In genomic region chr5:173317091-173317685, GRCh38 we compare ENCODE assay signal across 28 cellular contexts. TPM values are rescaled to one million over a fixed set of nuclear protein-coding genes. Genes with fewer than 3 reads are reported as not detected.
DNase-seq lines count a peak whose midpoint lies in the region; ATAC-seq, FAIRE-seq and TF ChIP-seq lines count a peak whose summit lies in the region.
"Had no signal": no experiment of that assay in that cellular context is flagged by ENCODE, and none has a peak within 500 bp of the region (broad histone marks: within the 10 kb centered on the region; RNA-seq: fewer than 3 reads in every experiment).

No MANE protein-coding gene starts in this region.

- H3K27ac ChIP-seq in C4-2B (peak overlapping the region; percentile 66; the same call in 1 of the 2 replicates), PC-3 (ENCODE audit: low read length) (no peak overlapping the region), pancreas (peak overlapping the region in 3 of 4 donors; percentile 0 to 51 (median 27))
- H3K27ac ChIP-seq: ascending aorta, ovary had no signal

- peak overlapping the region; percentile 100 for H3K27ac Mint-ChIP-seq in chondrocyte (ENCODE audit: unreplicated experiment)
- H3K27ac Mint-ChIP-seq: activated CD4-positive, alpha-beta T cell treated with anti-CD3 and anti-CD28 coated beads for 36 hours; activated naive CD4-positive, alpha-beta T cell treated with anti-CD3 and anti-CD28 coated beads, Interleukin-2, amount 50 U/mL, for 24 hours; CD4-positive, alpha-beta T cell had no signal

- H3K79me2 ChIP-seq in PC-3 (ENCODE audit: low read length), result no peaks in the 10 kb centered on the region

- ATAC-seq in PC-3 (no peak), pancreas (peak in 2 of 4 donors; percentile 6 to 9), HG03439 (IDR thresholded peaks at IDR 0.05; ENCODE audit: unreplicated experiment) (no peak), GM19035 (IDR thresholded peaks at IDR 0.05; ENCODE audit: unreplicated experiment) (no peak), HG03196 (IDR thresholded peaks at IDR 0.05; ENCODE audit: unreplicated experiment) (no peak)
- ATAC-seq: activated CD4-positive, alpha-beta T cell treated with anti-CD3 and anti-CD28 coated beads for 36 hours; foreskin keratinocyte had no signal

- H3K27me3 ChIP-seq in PC-3 (ENCODE audit: low read length) (no peaks in the 10 kb centered on the region), pancreas (no peaks in the 10 kb centered on the region)
- H3K27me3 ChIP-seq: ascending aorta, foreskin keratinocyte, ovary, right atrium auricular region, vagina had no signal

- no peak for TF ChIP-seq CTCF in C4-2B (conservative IDR thresholded peaks at IDR 0.05)
- no peak for TF ChIP-seq CTCF in PC-3 (conservative IDR thresholded peaks at IDR 0.05; ENCODE audit: low read depth, low read length)
- TF ChIP-seq CTCF in chondrocyte (IDR thresholded peaks at IDR 0.05), result no peak
- no peak for TF ChIP-seq CTCF in pancreas (IDR thresholded peaks at IDR 0.05)

- no peak for FAIRE-seq in pancreas (lab: Jason Lieb, UNC)
- FAIRE-seq: G401.6 had no signal

- peak overlapping the region; percentile 48 for H3K4me3 Mint-ChIP-seq in chondrocyte (ENCODE audit: unreplicated experiment)
- H3K4me3 Mint-ChIP-seq: activated CD4-positive, alpha-beta T cell treated with anti-CD3 and anti-CD28 coated beads for 36 hours; activated naive CD4-positive, alpha-beta T cell treated with anti-CD3 and anti-CD28 coated beads, Interleukin-2, amount 50 U/mL, for 24 hours; CD4-positive, alpha-beta T cell had no signal

- no peaks in the 10 kb centered on the region for H3K9me3 Mint-ChIP-seq in chondrocyte (ENCODE audit: low read depth)
- H3K9me3 Mint-ChIP-seq: activated naive CD4-positive, alpha-beta T cell treated with anti-CD3 and anti-CD28 coated beads, Interleukin-2, amount 50 U/mL, for 24 hours; CD4-positive, alpha-beta T cell had no signal

- DNase-seq in PC-3 (no peak), chondrocyte (ENCODE audit: low spot score) (peak; percentile 84), pancreas (peak in 1 of 6 donors; percentile 26), NCI-H1694 treated with DMSO at 0.1 percent for 48 hours (lab: John Stamatoyannopoulos, UW) (no peak)
- DNase-seq: activated CD4-positive, alpha-beta T cell treated with anti-CD3 and anti-CD28 coated beads for 36 hours; CD4-positive, alpha-beta T cell; DMS153; effector CD8-positive, alpha-beta T cell; foreskin keratinocyte; hypothalamus; KG1; MV-4-11; NCI-H2029; NCI-H345; NCI-H82; ovary; SHP77 treated with DMSO at 0.1 percent for 48 hours; stimulated activated CD4-positive, alpha-beta T cell treated with anti-CD3 and anti-CD28 coated beads, Interleukin-15, amount 100 ng/mL, for 24 hours had no signal

- TSS peak; percentile 21 for BruUV-seq in PC-3 (replicated peaks; lab: Mats Ljungman, UMichigan)

- H3K4me3 ChIP-seq in PC-3 (ENCODE audit: low read length) (no peak overlapping the region), pancreas (peak overlapping the region in 1 of 4 donors; percentile 4)
- H3K4me3 ChIP-seq: ascending aorta, ovary, right atrium auricular region had no signal

- H3K4me1 Mint-ChIP-seq in chondrocyte (ENCODE audit: low read depth), result peaks cover 98% of the 10 kb centered on the region
- H3K4me1 Mint-ChIP-seq: activated CD4-positive, alpha-beta T cell treated with anti-CD3 and anti-CD28 coated beads for 36 hours; activated naive CD4-positive, alpha-beta T cell treated with anti-CD3 and anti-CD28 coated beads, Interleukin-2, amount 50 U/mL, for 24 hours had no signal

- H3K9ac ChIP-seq in PC-3 (ENCODE audit: low read length), result no peak overlapping the region

- H3K36me3 ChIP-seq in PC-3 (ENCODE audit: low read depth, low read length) (peaks cover 54% of the 10 kb centered on the region), pancreas (no peaks in the 10 kb centered on the region)
- H3K36me3 ChIP-seq: ascending aorta, ovary, right atrium auricular region, vagina had no signal

- no peak overlapping the region for H2AFZ ChIP-seq in PC-3 (ENCODE audit: low read length)

- H3K27me3 Mint-ChIP-seq in chondrocyte (ENCODE audit: low read depth), result no peaks in the 10 kb centered on the region

- 56 to 57% methylated on average over 19 of the region's 19 CpGs for WGBS in pancreas, 2 donors

- CTCF ChIA-PET in PC-3 (lab: Charles Lee), result interaction anchor here (1.0 kb wide), 1 partner anchor 256 kb away, joined by 6 read pairs; no protein-coding TSS in a partner anchor

- H3K4me1 ChIP-seq in PC-3 (ENCODE audit: insufficient read depth, low read length) (peaks cover 9% of the 10 kb centered on the region; the same call in 1 of the 2 replicates), pancreas (peaks cover 13 to 28% (median 15%) of the 10 kb centered on the region in 3 donors)

- intact Hi-C loops in PC-3 (cut with micrococcal nuclease) (no loop called here), pancreas (cut with DNase I) (no loop called here)

- H4K20me1 ChIP-seq in PC-3 (ENCODE audit: low read length), result peaks cover 5% of the 10 kb centered on the region; the same call in 1 of the 2 replicates

- no peak overlapping the region for H3K4me2 ChIP-seq in PC-3 (ENCODE audit: low read length)

- H3F3A ChIP-seq in PC-3 (ENCODE audit: low read length, unreplicated experiment), result no peaks in the 10 kb centered on the region

- H3K9me2 ChIP-seq in PC-3 (replicated peaks; ENCODE audit: low read length), result no peaks in the 10 kb centered on the region

- H3K36me3 Mint-ChIP-seq in chondrocyte (ENCODE audit: low read depth), result peaks cover 56% of the 10 kb centered on the region

- H3K9me3 ChIP-seq in PC-3 (ENCODE audit: low read length), result no peaks in the 10 kb centered on the region
- H3K9me3 ChIP-seq in pancreas, result no peaks in the 10 kb centered on the region
- H3K9me3 ChIP-seq: ascending aorta, ovary, right atrium auricular region, vagina had no signal

- POLR2A ChIA-PET in PC-3 (lab: Charles Lee; ENCODE audit: unreplicated experiment), result interaction anchor here (0.7 kb wide), 1 partner anchor 145 kb away, joined by 5 read pairs; no protein-coding TSS in a partner anchor

RNA-seq across cellular contexts. Expression of gene STC2, which starts 11.0 kb away (rescaled TPM):
- 99.9 and 182 TPM in 2 replicates for total RNA-seq in PC-3 (2014; rRNA removed)
- total RNA-seq in chondrocyte, result 321 to 1,121 TPM (median 1,110 TPM) in 3 replicates
- 100 to 1,000 TPM in 1 of 6 donors, 10 to 100 TPM in 4, 1 to 10 TPM in 1; 6.8 to 117 (median 14.1) TPM for total RNA-seq in pancreas
- 1 to 10 TPM; 6.1 to 6.9 TPM for polyA plus RNA-seq in pancreas
- total RNA-seq: CD4-positive, alpha-beta T cell; OCI-LY7 had no signal
